In genomic region chr1:155126494-155127104, GRCh38 we compare ENCODE assay signal across 6 cellular contexts. TPM values are rescaled to one million over a fixed set of nuclear protein-coding genes. Genes with fewer than 3 reads are reported as not detected.
DNase-seq lines count a peak whose midpoint lies in the region; FAIRE-seq and TF ChIP-seq lines count a peak whose summit lies in the region.

No MANE protein-coding gene starts in this region.

- H3K36me3 ChIP-seq in KMS-11 (ENCODE audit: insufficient read depth), result no peaks in the 10 kb centered on the region
- peaks cover 2% of the 10 kb centered on the region for H3K36me3 ChIP-seq in cardiac muscle cell

- peaks cover 29% of the 10 kb centered on the region for H3K4me1 Mint-ChIP-seq in activated CD4-positive, alpha-beta memory T cell treated with anti-CD3 and anti-CD28 coated beads, Interleukin-2, amount 10 ng/mL, durations not matched to agents 7 days and 5 days

- peak overlapping the region; percentile 89 for H3K4me2 ChIP-seq in KMS-11

- H3K27me3 ChIP-seq in KMS-11 (ENCODE audit: insufficient read depth, low read depth), result peaks cover 81% of the 10 kb centered on the region
- H3K27me3 ChIP-seq in cardiac muscle cell, result peaks cover 12% of the 10 kb centered on the region

- FAIRE-seq in D721Med (lab: Jason Lieb, UNC), result no peak

- H3K79me2 ChIP-seq in KMS-11 (ENCODE audit: insufficient read depth, low read depth), result no peaks in the 10 kb centered on the region

- peak overlapping the region; percentile 72; the same call in 1 of the 2 replicates for H2AFZ ChIP-seq in KMS-11 (ENCODE audit: low read depth)

- H3K27ac Mint-ChIP-seq in activated CD4-positive, alpha-beta memory T cell treated with anti-CD3 and anti-CD28 coated beads, Interleukin-2, amount 10 ng/mL, durations not matched to agents 7 days and 5 days, result no peak overlapping the region

- no peaks in the 10 kb centered on the region for H3K36me3 Mint-ChIP-seq in activated CD4-positive, alpha-beta memory T cell treated with anti-CD3 and anti-CD28 coated beads, Interleukin-2, amount 10 ng/mL, durations not matched to agents 7 days and 5 days (ENCODE audit: low read depth)

- H3K4me3 Mint-ChIP-seq in activated CD4-positive, alpha-beta memory T cell treated with anti-CD3 and anti-CD28 coated beads, Interleukin-2, amount 10 ng/mL, durations not matched to agents 7 days and 5 days, result peak overlapping the region; percentile 66

- TF ChIP-seq CTCF in KMS-11 (conservative IDR thresholded peaks at IDR 0.05; ENCODE audit: low read depth, low read length) (no peak), cardiac muscle cell (IDR thresholded peaks at IDR 0.05; ENCODE audit: low read depth, low read length) (no peak), D721Med (IDR thresholded peaks at IDR 0.05; ENCODE audit: insufficient read depth, missing control alignments) (no peak)

- CTCF ChIA-PET in activated CD4-positive, alpha-beta memory T cell treated with anti-CD3 and anti-CD28 coated beads, Interleukin-2, amount 10 ng/mL, durations not matched to agents 7 days and 5 days (lab: Charles Lee), result interaction anchor here (1.4 kb wide), 1 partner anchor 46 kb away, joined by 3 read pairs; the partner anchor contains the start of gene KRTCAP2

- H4K20me1 ChIP-seq in KMS-11 (ENCODE audit: insufficient read depth), result no peaks in the 10 kb centered on the region

- no peak overlapping the region for H3K9ac ChIP-seq in KMS-11

- peaks cover 26% of the 10 kb centered on the region for H3K4me1 ChIP-seq in KMS-11 (ENCODE audit: low read depth, poor library complexity, severe bottlenecking)
- H3K4me1 ChIP-seq in cardiac muscle cell (ENCODE audit: low read depth), result peaks cover 24% of the 10 kb centered on the region

- no peaks in the 10 kb centered on the region for H3K9me3 ChIP-seq in cardiac muscle cell (ENCODE audit: low read depth)

- no peaks in the 10 kb centered on the region for H3K9me3 Mint-ChIP-seq in activated CD4-positive, alpha-beta memory T cell treated with anti-CD3 and anti-CD28 coated beads, Interleukin-2, amount 10 ng/mL, durations not matched to agents 7 days and 5 days

- no peak for DNase-seq in activated CD4-positive, alpha-beta memory T cell treated with anti-CD3 and anti-CD28 coated beads, Interleukin-2, amount 10 ng/mL, durations not matched to agents 7 days and 5 days
- DNase-seq in cardiac muscle cell (ENCODE audit: low read depth in 1 of 2, low spot score in 1 of 2) (peak; percentile 35 to 54), D721Med (ENCODE audit: insufficient read length, low spot score) (no peak), NCI-H187 (lab: John Stamatoyannopoulos, UW) (no peak)
- DNase-seq in stimulated activated CD4-positive, alpha-beta T cell treated with anti-CD3 and anti-CD28 coated beads, Interleukin-15, amount 100 ng/mL, for 24 hours, result peak; percentile 46

- H3K27ac ChIP-seq in KMS-11, result no peak overlapping the region
- no peak overlapping the region for H3K27ac ChIP-seq in cardiac muscle cell

- POLR2A ChIA-PET in activated CD4-positive, alpha-beta memory T cell treated with anti-CD3 and anti-CD28 coated beads, Interleukin-2, amount 10 ng/mL, durations not matched to agents 7 days and 5 days (lab: Charles Lee), result interaction anchor here (1.1 kb wide), 1 partner anchor 9 kb away, joined by 3 read pairs; the partner anchor contains the start of gene SLC50A1

- peaks cover 67% of the 10 kb centered on the region for H3K27me3 Mint-ChIP-seq in activated CD4-positive, alpha-beta memory T cell treated with anti-CD3 and anti-CD28 coated beads, Interleukin-2, amount 10 ng/mL, durations not matched to agents 7 days and 5 days

- peak overlapping the region; percentile 88 for H3K4me3 ChIP-seq in KMS-11 (IDR thresholded peaks at IDR 0.05; ENCODE audit: insufficient read depth, low read depth, low read length)
- peak overlapping the region; percentile 59 for H3K4me3 ChIP-seq in cardiac muscle cell

RNA-seq across cellular contexts. Expression of gene EFNA1, which starts 1.1 kb away (rescaled TPM):
- not detected for total RNA-seq in activated CD4-positive, alpha-beta memory T cell treated with anti-CD3 and anti-CD28 coated beads, Interleukin-2, amount 10 ng/mL, durations not matched to agents 7 days and 5 days
- total RNA-seq in cardiac muscle cell, result 39.1 and 43.1 TPM in 2 replicates
- polyA plus RNA-seq in cardiac muscle cell, result 83.5 and 104 TPM in 2 replicates

RNA-seq across cellular contexts. Expression of gene SLC50A1, which starts 9.1 kb away (rescaled TPM):
- total RNA-seq in activated CD4-positive, alpha-beta memory T cell treated with anti-CD3 and anti-CD28 coated beads, Interleukin-2, amount 10 ng/mL, durations not matched to agents 7 days and 5 days, result 10 to 100 TPM; 50.4 to 52.6 TPM
- total RNA-seq in cardiac muscle cell, result 18.4 and 20.9 TPM in 2 replicates
- polyA plus RNA-seq in cardiac muscle cell, result 45.1 and 50.7 TPM in 2 replicates

RNA-seq across cellular contexts. Expression of gene DPM3, which starts 13.7 kb away (rescaled TPM):
- total RNA-seq in activated CD4-positive, alpha-beta memory T cell treated with anti-CD3 and anti-CD28 coated beads, Interleukin-2, amount 10 ng/mL, durations not matched to agents 7 days and 5 days, result 10 to 100 TPM; 80.2 to 80.6 TPM
- total RNA-seq in cardiac muscle cell, result 102 and 114 TPM in 2 replicates
- 105 and 110 TPM in 2 replicates for polyA plus RNA-seq in cardiac muscle cell

RNA-seq across cellular contexts. Expression of gene KRTCAP2, which starts 46.5 kb away (rescaled TPM):
- 100 to 1,000 TPM; 203 to 224 TPM for total RNA-seq in activated CD4-positive, alpha-beta memory T cell treated with anti-CD3 and anti-CD28 coated beads, Interleukin-2, amount 10 ng/mL, durations not matched to agents 7 days and 5 days
- total RNA-seq in cardiac muscle cell, result 122 and 124 TPM in 2 replicates
- 357 and 428 TPM in 2 replicates for polyA plus RNA-seq in cardiac muscle cell

RNA-seq across cellular contexts. Expression of gene TRIM46, which starts 47.0 kb away (rescaled TPM):
- total RNA-seq in activated CD4-positive, alpha-beta memory T cell treated with anti-CD3 and anti-CD28 coated beads, Interleukin-2, amount 10 ng/mL, durations not matched to agents 7 days and 5 days, result 10 to 100 TPM; 17.8 to 18.3 TPM
- 3.6 and 5.4 TPM in 2 replicates for total RNA-seq in cardiac muscle cell
- 2.9 and 3.2 TPM in 2 replicates for polyA plus RNA-seq in cardiac muscle cell

Comparison
In these comparisons a context has a peak if more than half of its experiments do, and no peak if none do; other contexts are left out.
1. DNase-seq: peak in cardiac muscle cell (2 of 2) and stimulated activated CD4-positive, alpha-beta T cell treated with anti-CD3 and anti-CD28 coated beads, Interleukin-15, amount 100 ng/mL, for 24 hours (single experiment); none in activated CD4-positive, alpha-beta memory T cell treated with anti-CD3 and anti-CD28 coated beads, Interleukin-2, amount 10 ng/mL, durations not matched to agents 7 days and 5 days (single experiment), D721Med (single experiment) and NCI-H187 (0 of 2).
2. RNA of gene EFNA1, which starts 1.1 kb away (total RNA-seq): 39.1 to 43.1 TPM in cardiac muscle cell; not detected in activated CD4-positive, alpha-beta memory T cell treated with anti-CD3 and anti-CD28 coated beads, Interleukin-2, amount 10 ng/mL, durations not matched to agents 7 days and 5 days; every median in the first group is over 10 times any median in the second.